12 cellular contexts compared by ENCODE assay signal in genomic region chr4:130197946-130198345, GRCh38.
DNase-seq lines count a peak whose midpoint lies in the region.
"Had no signal": no experiment of that assay in that cellular context is flagged by ENCODE, and none has a peak within 500 bp of the region (broad histone marks: within the 10 kb centered on the region; RNA-seq: fewer than 3 reads in every experiment).

No MANE protein-coding gene starts in this region.

- H3K4me3 ChIP-seq in H7 (ENCODE audit: insufficient read depth, low read depth, low read length): no peak overlapping the region
- H3K4me3 ChIP-seq: A549, HAP-1 had no signal

- DNase-seq in DMS153 (lab: John Stamatoyannopoulos, UW) (peak; percentile 76), DMS153 treated with DMSO at 0.1 percent for 48 hours (lab: John Stamatoyannopoulos, UW; ENCODE audit: unreplicated experiment) (no peak), NCI-H748 (lab: John Stamatoyannopoulos, UW; ENCODE audit: unreplicated experiment) (peak; percentile 69), NCI-H748 treated with DMSO at 0.1 percent for 48 hours (lab: John Stamatoyannopoulos, UW) (no peak), fibroblast of gingiva (ENCODE audit: low read depth) (peak; percentile 8), H7 (no peak), NCI-H446 (lab: John Stamatoyannopoulos, UW) (no peak)
- DNase-seq: AML-193; Caco-2; CD4-positive, alpha-beta T cell had no signal

- H3K36me3 ChIP-seq in H7 (replicated peaks; ENCODE audit: control insufficient read depth, insufficient read depth, low read length): no peaks in the 10 kb centered on the region
- H3K36me3 ChIP-seq: HAP-1 had no signal

- H3K27me3 ChIP-seq in H7 (ENCODE audit: control insufficient read depth, insufficient read depth, low read length): no peaks in the 10 kb centered on the region

Comparison
In these comparisons a context has a peak if more than half of its experiments do, and no peak if none do; other contexts are left out.
1. DNase-seq: peak in DMS153 (single experiment), NCI-H748 (single experiment) and fibroblast of gingiva (single experiment); none in DMS153 treated with DMSO at 0.1 percent for 48 hours (single experiment), NCI-H748 treated with DMSO at 0.1 percent for 48 hours (single experiment), H7 (single experiment) and NCI-H446 (0 of 2).